ENCODE assay signal across 23 cellular contexts in the genomic region with DNA sequence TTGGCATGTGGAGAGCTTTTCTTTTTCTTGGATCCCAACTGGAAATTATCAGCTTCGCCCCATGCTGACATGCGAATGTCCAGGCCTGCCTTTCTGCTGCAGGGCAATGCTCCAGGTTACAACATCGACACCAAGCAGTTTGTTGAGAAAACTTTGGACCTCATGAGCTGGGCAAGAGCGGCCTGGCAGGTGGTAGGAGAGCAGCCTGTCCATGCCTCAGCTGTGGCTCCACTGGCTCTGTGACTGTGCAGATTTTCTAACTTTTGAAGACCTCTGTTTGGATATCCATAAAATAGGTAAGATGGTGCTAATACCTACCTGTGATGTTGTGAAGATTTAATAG. TPM values are rescaled to one million over a fixed set of nuclear protein-coding genes. Genes with fewer than 3 reads are reported as not detected.
DNase-seq lines count a peak whose midpoint lies in the region; ATAC-seq and TF ChIP-seq lines count a peak whose summit lies in the region.
"Had no signal": no experiment of that assay in that cellular context is flagged by ENCODE, and none has a peak within 500 bp of the region (broad histone marks: within the 10 kb centered on the region; RNA-seq: fewer than 3 reads in every experiment).

No MANE protein-coding gene starts in this region.

- DNase-seq in Right ventricle myocardium superior (peak; percentile 59), right atrium auricular region (ENCODE audit: low spot score) (no peak), right cardiac atrium (peak; percentile 59 to 83 (median 74)), mesenchymal stem cell (no peak), upper lobe of right lung (no peak), foreskin melanocyte (no peak), PC-3 (no peak)
- DNase-seq: AML-193; C1 segment of cervical spinal cord; Calu3; CD8-positive, alpha-beta memory T cell; DMS153; GM23248; H9; KG1; NCI-H1092 treated with DMSO at 0.1 percent for 48 hours; NCI-H1436 treated with DMSO at 0.1 percent for 48 hours; NCI-H1930; NCI-H510A; Peyer's patch had no signal

- H3K4me3 ChIP-seq in right atrium auricular region = no peak overlapping the region
- no peak overlapping the region for H3K4me3 ChIP-seq in right cardiac atrium (ENCODE audit: low read length)
- no peak overlapping the region for H3K4me3 ChIP-seq in mesenchymal stem cell (ENCODE audit: insufficient read depth in 1 of 2, low read depth in 1 of 2, low read length in 2 of 2)
- H3K4me3 ChIP-seq in upper lobe of right lung = no peak overlapping the region
- H3K4me3 ChIP-seq in PC-3 (ENCODE audit: low read length) = no peak overlapping the region
- H3K4me3 ChIP-seq: GM23248, Peyer's patch had no signal

- intact Hi-C loops in Right ventricle myocardium superior (cut with DNase I) (no loop called here), right cardiac atrium (cut with DNase I) (no loop called here), upper lobe of right lung (cut with DNase I) (no loop called here), PC-3 (cut with micrococcal nuclease) (no loop called here)

- H3K79me2 ChIP-seq in PC-3 (ENCODE audit: low read length) = no peaks in the 10 kb centered on the region

- peak overlapping the region; percentile 63 for H2BK15ac ChIP-seq in mesenchymal stem cell (ENCODE audit: low read depth, poor library complexity, severe bottlenecking)

- H3K14ac ChIP-seq in mesenchymal stem cell (ENCODE audit: low read length in 2 of 2) = peak overlapping the region in 1 of 2 experiments; percentile 26

- no peak overlapping the region for H2AK5ac ChIP-seq in mesenchymal stem cell (ENCODE audit: low read length, severe bottlenecking)

- H3K9ac ChIP-seq in mesenchymal stem cell (ENCODE audit: low read length) = no peak overlapping the region
- H3K9ac ChIP-seq in PC-3 (ENCODE audit: low read length) = no peak overlapping the region
- H3K9ac ChIP-seq: GM23248 had no signal

- no peak overlapping the region for H2BK5ac ChIP-seq in mesenchymal stem cell (ENCODE audit: low read depth, low read length, poor library complexity, severe bottlenecking)

- H2AFZ ChIP-seq in mesenchymal stem cell (ENCODE audit: low read depth, low read length) = no peak overlapping the region
- no peak overlapping the region for H2AFZ ChIP-seq in PC-3 (ENCODE audit: low read length)
- H2AFZ ChIP-seq: GM23248 had no signal

- CTCF ChIA-PET in PC-3 (lab: Charles Lee) = no interaction called here

- H3K4ac ChIP-seq in mesenchymal stem cell (ENCODE audit: low read depth in 1 of 2, low read length in 2 of 2) = peak overlapping the region in 1 of 2 experiments; percentile 72

- H4K91ac ChIP-seq in mesenchymal stem cell (ENCODE audit: low read length) = peak overlapping the region; percentile 14

- H2BK120ac ChIP-seq in mesenchymal stem cell (ENCODE audit: low read depth, low read length) = no peak overlapping the region

- WGBS in right cardiac atrium = 50% methylated on average over 4 of the region's 4 CpGs
- WGBS in mesenchymal stem cell = 89% methylated on average over 4 of the region's 4 CpGs

- no peaks in the 10 kb centered on the region for H3F3A ChIP-seq in PC-3 (ENCODE audit: low read length, unreplicated experiment)

- H3K4me2 ChIP-seq in mesenchymal stem cell (ENCODE audit: low read length, poor library complexity, severe bottlenecking) (no peak overlapping the region), PC-3 (ENCODE audit: low read length) (no peak overlapping the region)

- peak; percentile 62 for ATAC-seq in Right ventricle myocardium superior (ENCODE audit: poor library complexity)
- ATAC-seq in right cardiac atrium = peak; percentile 55 to 71
- peak; percentile 45 for ATAC-seq in upper lobe of right lung
- no peak for ATAC-seq in HG03460 (IDR thresholded peaks at IDR 0.05; ENCODE audit: unreplicated experiment)
- ATAC-seq in PC-3 = no peak

- H3K27me3 ChIP-seq in right atrium auricular region (no peaks in the 10 kb centered on the region), right cardiac atrium (ENCODE audit: control insufficient read depth, insufficient read depth) (no peaks in the 10 kb centered on the region), mesenchymal stem cell (ENCODE audit: control insufficient read depth in 1 of 2, insufficient read depth in 1 of 2, low read length in 2 of 2) (peaks cover 0 to 3% of the 10 kb centered on the region in 2 experiments), upper lobe of right lung (no peaks in the 10 kb centered on the region), PC-3 (ENCODE audit: low read length) (no peaks in the 10 kb centered on the region)
- H3K27me3 ChIP-seq: Peyer's patch had no signal

- TF ChIP-seq CTCF in right atrium auricular region (IDR thresholded peaks at IDR 0.05) = no peak
- no peak for TF ChIP-seq CTCF in upper lobe of right lung (IDR thresholded peaks at IDR 0.05)
- no peak for TF ChIP-seq CTCF in PC-3 (conservative IDR thresholded peaks at IDR 0.05; ENCODE audit: low read depth, low read length)

- H3K4me1 ChIP-seq in right atrium auricular region = peaks cover 0 to 18% of the 10 kb centered on the region in 2 donors
- peaks cover 13% of the 10 kb centered on the region for H3K4me1 ChIP-seq in right cardiac atrium (ENCODE audit: control insufficient read depth, insufficient read depth, low read length)
- H3K4me1 ChIP-seq in mesenchymal stem cell (ENCODE audit: control insufficient read depth, insufficient read depth, low read depth, low read length) = peaks cover 4% of the 10 kb centered on the region
- peaks cover 13% of the 10 kb centered on the region for H3K4me1 ChIP-seq in upper lobe of right lung
- H3K4me1 ChIP-seq in PC-3 (ENCODE audit: insufficient read depth, low read length) = no peaks in the 10 kb centered on the region
- H3K4me1 ChIP-seq: Peyer's patch had no signal

- no peaks in the 10 kb centered on the region for H4K20me1 ChIP-seq in PC-3 (ENCODE audit: low read length)

- peak overlapping the region; percentile 61 to 84 for H2BK12ac ChIP-seq in mesenchymal stem cell (ENCODE audit: low read length in 2 of 2)

- H3K9me3 ChIP-seq in right atrium auricular region = no peaks in the 10 kb centered on the region
- no peaks in the 10 kb centered on the region for H3K9me3 ChIP-seq in right cardiac atrium (ENCODE audit: control insufficient read depth, low read length)
- peaks cover 9% of the 10 kb centered on the region for H3K9me3 ChIP-seq in mesenchymal stem cell (ENCODE audit: control insufficient read depth, low read length)
- H3K9me3 ChIP-seq in upper lobe of right lung = no peaks in the 10 kb centered on the region
- H3K9me3 ChIP-seq in PC-3 (ENCODE audit: low read length) = no peaks in the 10 kb centered on the region
- H3K9me3 ChIP-seq: Peyer's patch had no signal

- peak overlapping the region; percentile 1 for H4K8ac ChIP-seq in mesenchymal stem cell (ENCODE audit: low read length)

- POLR2A ChIA-PET in PC-3 (lab: Charles Lee; ENCODE audit: unreplicated experiment) = interaction anchor here (0.5 to 0.6 kb wide), 2 partner anchors 93 to 516 kb away, joined by 3 to 16 read pairs; no protein-coding TSS in a partner anchor

- H3K23ac ChIP-seq in mesenchymal stem cell (ENCODE audit: low read length in 2 of 2) = no peak overlapping the region

- no peaks in the 10 kb centered on the region for H3K9me2 ChIP-seq in PC-3 (replicated peaks; ENCODE audit: low read length)

- H3K36me3 ChIP-seq in right atrium auricular region = no peaks in the 10 kb centered on the region
- no peaks in the 10 kb centered on the region for H3K36me3 ChIP-seq in mesenchymal stem cell (ENCODE audit: control insufficient read depth in 1 of 2, insufficient read depth in 2 of 2, low read depth in 1 of 2, low read length in 2 of 2)
- no peaks in the 10 kb centered on the region for H3K36me3 ChIP-seq in upper lobe of right lung
- H3K36me3 ChIP-seq in PC-3 (ENCODE audit: low read depth, low read length) = no peaks in the 10 kb centered on the region
- H3K36me3 ChIP-seq: Peyer's patch had no signal

- H3K27ac ChIP-seq in right atrium auricular region (no peak overlapping the region), right cardiac atrium (ENCODE audit: low read length) (no peak overlapping the region), mesenchymal stem cell (ENCODE audit: low read length, poor library complexity, severe bottlenecking) (no peak overlapping the region), upper lobe of right lung (peak overlapping the region; percentile 11), PC-3 (ENCODE audit: low read length) (no peak overlapping the region)
- H3K27ac ChIP-seq: GM23248, Peyer's patch had no signal

- BruUV-seq in PC-3 (replicated peaks; lab: Mats Ljungman, UMichigan) = no TSS peak

- H3K79me1 ChIP-seq in mesenchymal stem cell (replicated peaks; ENCODE audit: low read length, poor library complexity, severe bottlenecking) = no peaks in the 10 kb centered on the region

- H3K18ac ChIP-seq in mesenchymal stem cell (ENCODE audit: low read depth in 1 of 2, low read length in 2 of 2) = peak overlapping the region; percentile 34 to 78

RNA-seq across cellular contexts. Expression of gene MTARC1, which starts 41.5 kb away (rescaled TPM):
- total RNA-seq in Right ventricle myocardium superior (6.9 TPM), right atrium auricular region (1 to 10 TPM; 4.0 to 6.1 TPM), right cardiac atrium (10 to 100 TPM in 1 of 4 donors, 1 to 10 TPM in 3; 3.2 to 10.9 (median 3.5) TPM), upper lobe of right lung (25.2 TPM), PC-3 (2014; rRNA removed) (48.5 and 50.2 TPM in 2 replicates)
- 13.4 TPM for polyA plus RNA-seq in right cardiac atrium
- 2.4 TPM for polyA plus RNA-seq in mesenchymal stem cell (2013, experiment 1 of 2)
- polyA plus RNA-seq in mesenchymal stem cell (2013, experiment 2 of 2) = 1.9 TPM
- total RNA-seq: A172; CD8-positive, alpha-beta memory T cell; G401 had no signal
- polyA plus RNA-seq: CD8-positive, alpha-beta memory T cell had no signal

RNA-seq across cellular contexts. Expression of gene HLX, which starts 51.1 kb away (rescaled TPM):
- total RNA-seq in Right ventricle myocardium superior (5.6 TPM), right atrium auricular region (1 to 10 TPM; 5.5 to 6.2 TPM), right cardiac atrium (1 to 10 TPM; 4.1 to 9.4 (median 6.9) TPM), upper lobe of right lung (14.9 TPM), PC-3 (2014; rRNA removed) (4.0 and 8.1 TPM in 2 replicates)
- 9.7 TPM for polyA plus RNA-seq in right cardiac atrium
- polyA plus RNA-seq in mesenchymal stem cell (2013, experiment 1 of 2) = 37.2 TPM
- polyA plus RNA-seq in mesenchymal stem cell (2013, experiment 2 of 2) = 35.9 TPM
- total RNA-seq: CD8-positive, alpha-beta memory T cell; G401 had no signal
- polyA plus RNA-seq: CD8-positive, alpha-beta memory T cell had no signal

Comparison
In these comparisons a context has a peak if more than half of its experiments do, and no peak if none do; other contexts are left out.
1. DNase-seq: peak in Right ventricle myocardium superior (single experiment) and right cardiac atrium (3 of 3); none in right atrium auricular region (single experiment), mesenchymal stem cell (single experiment), upper lobe of right lung (single experiment), foreskin melanocyte (single experiment) and PC-3 (single experiment).
2. ATAC-seq: peak in Right ventricle myocardium superior (single experiment), right cardiac atrium (2 of 2) and upper lobe of right lung (single experiment); none in HG03460 (single experiment) and PC-3 (single experiment).